1 cellular context compared by ENCODE assay signal in the genomic region with DNA sequence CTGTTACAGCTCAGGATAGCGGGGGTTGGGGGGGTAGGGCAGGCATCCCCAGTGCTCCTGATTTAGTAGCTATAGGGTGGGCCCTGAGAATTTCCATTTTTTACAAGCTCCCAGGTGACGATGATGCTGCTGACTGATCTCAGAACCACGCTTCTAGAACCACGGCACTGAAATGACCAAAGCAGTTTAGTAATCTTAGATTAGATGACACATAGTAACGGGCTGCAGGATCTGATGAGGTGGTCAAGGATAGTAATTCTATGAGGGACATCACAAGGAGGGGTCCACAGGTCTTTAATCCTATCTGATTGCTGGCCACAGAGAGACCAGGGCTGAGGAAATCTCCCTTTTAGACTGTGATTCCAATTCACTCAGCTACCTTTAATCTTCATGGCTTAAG.
TF ChIP-seq lines count a peak whose summit lies in the region.

No MANE protein-coding gene starts in this region.

TF ChIP-seq in HepG2, 621 proteins besides CTCF, POLR2A, EP300 and RAD21 (continued from another document):
- TF ChIP-seq, protein P1, sequence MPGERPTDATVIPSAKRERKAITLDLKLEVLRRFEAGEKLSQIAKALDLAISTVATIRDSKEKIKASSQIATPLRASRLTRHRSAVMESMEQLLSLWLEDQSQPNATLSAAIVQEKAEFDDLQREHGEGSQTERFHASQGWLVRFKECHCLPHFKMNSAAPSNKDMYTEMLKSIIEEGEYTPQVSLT (CRISPR knock-in tag; IDR thresholded peaks at IDR 0.05; ENCODE audit: borderline replicate concordance, low read depth), result no peak
- TF ChIP-seq PRMT3 (CRISPR knock-in tag; IDR thresholded peaks at IDR 0.05; ENCODE audit: borderline replicate concordance, low read depth) (no peak), CREM (IDR thresholded peaks at IDR 0.05) (no peak), CREM (CRISPR knock-in tag; IDR thresholded peaks at IDR 0.05) (no peak), ZNF713 (CRISPR knock-in tag; IDR thresholded peaks at IDR 0.05) (no peak)
- TF ChIP-seq, protein P2, sequence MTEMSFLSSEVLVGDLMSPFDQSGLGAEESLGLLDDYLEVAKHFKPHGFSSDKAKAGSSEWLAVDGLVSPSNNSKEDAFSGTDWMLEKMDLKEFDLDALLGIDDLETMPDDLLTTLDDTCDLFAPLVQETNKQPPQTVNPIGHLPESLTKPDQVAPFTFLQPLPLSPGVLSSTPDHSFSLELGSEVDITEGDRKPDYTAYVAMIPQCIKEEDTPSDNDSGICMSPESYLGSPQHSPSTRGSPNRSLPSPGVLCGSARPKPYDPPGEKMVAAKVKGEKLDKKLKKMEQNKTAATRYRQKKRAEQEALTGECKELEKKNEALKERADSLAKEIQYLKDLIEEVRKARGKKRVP (CRISPR knock-in tag; IDR thresholded peaks at IDR 0.05), result no peak
